ENCODE assay signal across 8 cellular contexts in genomic region chr12:53995311-53996187, GRCh38. TPM values are rescaled to one million over a fixed set of nuclear protein-coding genes. Genes with fewer than 3 reads are reported as not detected.
DNase-seq lines count a peak whose midpoint lies in the region; ATAC-seq and TF ChIP-seq lines count a peak whose summit lies in the region.

No MANE protein-coding gene starts in this region.

- H3K36me3 ChIP-seq in Karpas-422 (ENCODE audit: insufficient read depth, low read length): no peaks in the 10 kb centered on the region
- no peaks in the 10 kb centered on the region for H3K36me3 ChIP-seq in thoracic aorta

- no peak for TF ChIP-seq CTCF in thoracic aorta (IDR thresholded peaks at IDR 0.05)

- H3K27ac Mint-ChIP-seq in activated naive CD8-positive, alpha-beta T cell treated with anti-CD3 and anti-CD28 coated beads for 36 hours: no peak overlapping the region

- H3K4me2 ChIP-seq in Karpas-422 (ENCODE audit: low read depth, low read length, poor library complexity, severe bottlenecking): peak overlapping the region; percentile 60

- H2AFZ ChIP-seq in Karpas-422 (ENCODE audit: low read length): peak overlapping the region; percentile 48; the same call in 1 of the 2 replicates

- H3K79me2 ChIP-seq in Karpas-422 (ENCODE audit: low read length): no peaks in the 10 kb centered on the region

- H3K4me3 ChIP-seq in Karpas-422 (ENCODE audit: low read length): peak overlapping the region; percentile 57; the same call in 1 of the 2 replicates
- H3K4me3 ChIP-seq in thoracic aorta: peak overlapping the region; percentile 66

- peak overlapping the region; percentile 64 for H3K9ac ChIP-seq in Karpas-422 (ENCODE audit: low read length)

- peaks cover 98% of the 10 kb centered on the region for H3K27me3 Mint-ChIP-seq in activated naive CD8-positive, alpha-beta T cell treated with anti-CD3 and anti-CD28 coated beads for 36 hours

- H3K36me3 Mint-ChIP-seq in activated naive CD8-positive, alpha-beta T cell treated with anti-CD3 and anti-CD28 coated beads for 36 hours: peaks cover 3% of the 10 kb centered on the region

- H4K20me1 ChIP-seq in Karpas-422 (ENCODE audit: insufficient read depth, low read depth, low read length): no peaks in the 10 kb centered on the region

- H3K9me3 ChIP-seq in Karpas-422 (ENCODE audit: low read length) (no peaks in the 10 kb centered on the region), thoracic aorta (no peaks in the 10 kb centered on the region)

- ATAC-seq in thoracic aorta (ENCODE audit: insufficient number of reproducible peaks, low FRiP score, low read depth): no peak

- H3K4me1 Mint-ChIP-seq in activated naive CD8-positive, alpha-beta T cell treated with anti-CD3 and anti-CD28 coated beads for 36 hours: peaks cover 34% of the 10 kb centered on the region

- DNase-seq in COLO668 (lab: John Stamatoyannopoulos, UW; ENCODE audit: unreplicated experiment) (peak; percentile 20), Karpas-422 (no peak), kidney tubule cell (ENCODE audit: low spot score) (peak; percentile 84), thoracic aorta (ENCODE audit: low spot score) (no peak), cortex of kidney (lab: John Stamatoyannopoulos, UW) (no peak), NCI-H82 treated with DMSO at 0.1 percent for 48 hours (lab: John Stamatoyannopoulos, UW; ENCODE audit: unreplicated experiment) (no peak), ureter (ENCODE audit: low spot score) (no peak)
- DNase-seq in activated naive CD8-positive, alpha-beta T cell treated with anti-CD3 and anti-CD28 coated beads for 36 hours: no peak

- H3K27me3 ChIP-seq in Karpas-422 (ENCODE audit: low read length) (no peaks in the 10 kb centered on the region), thoracic aorta (replicated peaks; ENCODE audit: insufficient read depth) (peaks cover 50% of the 10 kb centered on the region)

- peaks cover 14% of the 10 kb centered on the region for H3K4me1 ChIP-seq in Karpas-422 (ENCODE audit: low read length)
- peaks cover 26 to 36% of the 10 kb centered on the region in 2 donors for H3K4me1 ChIP-seq in thoracic aorta (ENCODE audit: control insufficient read depth in 1 of 2, low read depth in 2 of 2)

- H3K9me3 Mint-ChIP-seq in activated naive CD8-positive, alpha-beta T cell treated with anti-CD3 and anti-CD28 coated beads for 36 hours: no peaks in the 10 kb centered on the region

- H3K27ac ChIP-seq in Karpas-422 (ENCODE audit: low read length) (no peak overlapping the region), thoracic aorta (no peak overlapping the region)

- H3K9me2 ChIP-seq in Karpas-422 (replicated peaks; ENCODE audit: insufficient read depth, low read length): no peaks in the 10 kb centered on the region

- peak overlapping the region; percentile 76 for H3K4me3 Mint-ChIP-seq in activated naive CD8-positive, alpha-beta T cell treated with anti-CD3 and anti-CD28 coated beads for 36 hours

RNA-seq across cellular contexts. Expression of gene HOXC9, which starts 4.4 kb away (rescaled TPM):
- not detected in 2 replicates for total RNA-seq in Karpas-422 (2014; rRNA removed; shearing (Covaris generic); ENCODE audit: low replicate concordance)
- not detected for total RNA-seq in activated naive CD8-positive, alpha-beta T cell treated with anti-CD3 and anti-CD28 coated beads for 36 hours
- total RNA-seq in thoracic aorta (not detected), ureter (1.7 TPM)

RNA-seq across cellular contexts. Expression of gene HOXC10, which starts 10.6 kb away (rescaled TPM):
- total RNA-seq in Karpas-422 (2014; rRNA removed; shearing (Covaris generic); ENCODE audit: low replicate concordance): not detected in 2 replicates
- total RNA-seq in activated naive CD8-positive, alpha-beta T cell treated with anti-CD3 and anti-CD28 coated beads for 36 hours: not detected
- total RNA-seq in thoracic aorta: not detected
- total RNA-seq in ureter: 8.5 TPM

RNA-seq across cellular contexts. Expression of gene HOXC8, which starts 13.2 kb away (rescaled TPM):
- not detected in 2 replicates for total RNA-seq in Karpas-422 (2014; rRNA removed; shearing (Covaris generic); ENCODE audit: low replicate concordance)
- not detected for total RNA-seq in activated naive CD8-positive, alpha-beta T cell treated with anti-CD3 and anti-CD28 coated beads for 36 hours
- total RNA-seq in thoracic aorta (not detected), ureter (1.5 TPM)

RNA-seq across cellular contexts. Expression of gene HOTAIR, which starts 20.8 kb away (rescaled TPM):
- total RNA-seq in Karpas-422 (2014; rRNA removed; shearing (Covaris generic); ENCODE audit: low replicate concordance): 0.07 TPM in 1 of 2 replicates, not detected in the other
- total RNA-seq in activated naive CD8-positive, alpha-beta T cell treated with anti-CD3 and anti-CD28 coated beads for 36 hours: not detected
- total RNA-seq in thoracic aorta: not detected
- 6.6 TPM for total RNA-seq in ureter

RNA-seq across cellular contexts. Expression of gene HOXC11, which starts 22.6 kb away (rescaled TPM):
- not detected in 2 replicates for total RNA-seq in Karpas-422 (2014; rRNA removed; shearing (Covaris generic); ENCODE audit: low replicate concordance)
- not detected for total RNA-seq in activated naive CD8-positive, alpha-beta T cell treated with anti-CD3 and anti-CD28 coated beads for 36 hours
- total RNA-seq in thoracic aorta (not detected), ureter (1.7 TPM)

Comparison
In these comparisons a context has a peak if more than half of its experiments do, and no peak if none do; other contexts are left out.
1. DNase-seq: peak in COLO668 (single experiment) and kidney tubule cell (single experiment); none in Karpas-422 (single experiment), activated naive CD8-positive, alpha-beta T cell treated with anti-CD3 and anti-CD28 coated beads for 36 hours (single experiment), thoracic aorta (single experiment), cortex of kidney (single experiment), NCI-H82 treated with DMSO at 0.1 percent for 48 hours (single experiment) and ureter (single experiment).